In genomic region chr21:15140321-15141019, GRCh38 we compare ENCODE assay signal across 17 cellular contexts.
DNase-seq lines count a peak whose midpoint lies in the region; ATAC-seq and TF ChIP-seq lines count a peak whose summit lies in the region.
"Had no signal": no experiment of that assay in that cellular context is flagged by ENCODE, and none has a peak within 500 bp of the region (broad histone marks: within the 10 kb centered on the region; RNA-seq: fewer than 3 reads in every experiment).

No MANE protein-coding gene starts in this region.

- intact Hi-C loops in left ventricle myocardium superior (cut with micrococcal nuclease): no loop called here
- intact Hi-C loops in lower leg skin (cut with DNase I; ENCODE audit: low total_unique reads): no loop called here

- WGBS in lower leg skin, 2 donors: 44 to 49% methylated on average over 9 of the region's 9 CpGs

- TF ChIP-seq CTCF in Peyer's patch (IDR thresholded peaks at IDR 0.05) (peak in 1 of 6 experiments; percentile 6), lower leg skin (IDR thresholded peaks at IDR 0.05) (peak in 1 of 3 donors; percentile 86)

- TF ChIP-seq POLR2A in Peyer's patch (IDR thresholded peaks at IDR 0.05): no peak
- TF ChIP-seq POLR2A in lower leg skin (IDR thresholded peaks at IDR 0.05): no peak

- H3K4me3 ChIP-seq in Peyer's patch: peak overlapping the region in 1 of 4 donors; percentile 36
- no peak overlapping the region for H3K4me3 ChIP-seq in lower leg skin (ENCODE audit: low read depth, poor library complexity, severe bottlenecking)
- H3K4me3 ChIP-seq: coronary artery, gastroesophageal sphincter, MG63 had no signal

- peaks cover 0 to 23% (median 0%) of the 10 kb centered on the region in 4 donors for H3K4me1 ChIP-seq in Peyer's patch

- no peaks in the 10 kb centered on the region for H3K9me3 ChIP-seq in Peyer's patch
- H3K9me3 ChIP-seq: gastroesophageal sphincter, MG63 had no signal

- peak overlapping the region in 3 of 4 donors; percentile 12 to 72 (median 64) for H3K27ac ChIP-seq in Peyer's patch
- H3K27ac ChIP-seq: C4-2B, coronary artery, gastroesophageal sphincter had no signal

- DNase-seq in Peyer's patch (peak in 2 of 3 donors; percentile 89 to 92), left ventricle myocardium superior (no peak), pons (ENCODE audit: low spot score) (peak; percentile 46), lower leg skin (ENCODE audit: low spot score in 2 of 2) (no peak)
- no peak for DNase-seq in activated CD4-positive, CD25-positive, alpha-beta regulatory T cell treated with anti-CD3 and anti-CD28 coated beads, Interleukin-2, amount 50 U/mL, for 72 hours
- DNase-seq: activated CD4-positive, alpha-beta T cell treated with anti-CD3 and anti-CD28 coated beads, Interleukin-2, amount 50 U/mL, for 4 hours; activated naive CD4-positive, alpha-beta T cell treated with Interleukin-2 at 50 U/mL for 16 hours; MG63; midbrain; NK-92 treated with Interleukin-12 subunit alpha and Interleukin-12 subunit beta, amount 100 ng/mL, for 24 hours; SW 1271 had no signal

- H3K27me3 ChIP-seq in Peyer's patch: no peaks in the 10 kb centered on the region
- H3K27me3 ChIP-seq: gastroesophageal sphincter, MG63 had no signal

- H3K36me3 ChIP-seq in Peyer's patch: no peaks in the 10 kb centered on the region
- H3K36me3 ChIP-seq: gastroesophageal sphincter, MG63 had no signal

- ATAC-seq in GM18867 (IDR thresholded peaks at IDR 0.05; ENCODE audit: unreplicated experiment) (peak; percentile 56), left ventricle myocardium superior (peak; percentile 71), HG03432 (IDR thresholded peaks at IDR 0.05; ENCODE audit: unreplicated experiment) (no peak), HG02571 (IDR thresholded peaks at IDR 0.05; ENCODE audit: unreplicated experiment) (no peak)
- ATAC-seq: gastroesophageal sphincter had no signal

Comparison
In these comparisons a context has a peak if more than half of its experiments do, and no peak if none do; other contexts are left out.
1. ATAC-seq: peak in GM18867 (single experiment) and left ventricle myocardium superior (single experiment); none in HG03432 (single experiment) and HG02571 (single experiment).
2. DNase-seq: peak in Peyer's patch (2 of 3) and pons (single experiment); none in left ventricle myocardium superior (single experiment), activated CD4-positive, CD25-positive, alpha-beta regulatory T cell treated with anti-CD3 and anti-CD28 coated beads, Interleukin-2, amount 50 U/mL, for 72 hours (single experiment) and lower leg skin (0 of 2).